In genomic region chr15:52111517-52112202, GRCh38 we compare ENCODE assay signal across 12 cellular contexts. TPM values are rescaled to one million over a fixed set of nuclear protein-coding genes. Genes with fewer than 3 reads are reported as not detected.
DNase-seq lines count a peak whose midpoint lies in the region; ATAC-seq and TF ChIP-seq lines count a peak whose summit lies in the region.
"Had no signal": no experiment of that assay in that cellular context is flagged by ENCODE, and none has a peak within 500 bp of the region (broad histone marks: within the 10 kb centered on the region; RNA-seq: fewer than 3 reads in every experiment).

No MANE protein-coding gene starts in this region.

- no peaks in the 10 kb centered on the region for H3K9me3 Mint-ChIP-seq in memory B cell
- H3K9me3 Mint-ChIP-seq: activated naive CD8-positive, alpha-beta T cell treated with anti-CD3 and anti-CD28 coated beads for 36 hours; T-helper 2 cell treated with Interferon-gamma antibody and Interleukin-4, amounts not matched to agents 5 μg/mL and 100 μg/mL, for 36 hours had no signal

- TF ChIP-seq EP300 in transverse colon (IDR thresholded peaks at IDR 0.05; ENCODE audit: low read depth), result no peak

- H3K27ac ChIP-seq in heart right ventricle (no peak overlapping the region), transverse colon (peak overlapping the region in 3 of 4 donors; percentile 30 to 51 (median 42))
- H3K27ac ChIP-seq: BLaER1 treated with 17β-estradiol and CSF1 and Interleukin-3, amounts not matched to agents 10 nM and 100 nM; gastrocnemius medialis had no signal

- H3K27ac Mint-ChIP-seq in memory B cell, result peak overlapping the region; percentile 74
- H3K27ac Mint-ChIP-seq: activated naive CD8-positive, alpha-beta T cell treated with anti-CD3 and anti-CD28 coated beads for 36 hours; T-helper 2 cell treated with Interferon-gamma antibody and Interleukin-4, amounts not matched to agents 5 μg/mL and 100 μg/mL, for 36 hours had no signal

- H3K27me3 ChIP-seq in heart right ventricle (peaks cover 9 to 53% (median 39%) of the 10 kb centered on the region in 7 donors), transverse colon (peaks cover 38% of the 10 kb centered on the region)
- H3K27me3 ChIP-seq: BLaER1 treated with 17β-estradiol and CSF1 and Interleukin-3, amounts not matched to agents 10 nM and 100 nM had no signal

- intact Hi-C loops in heart right ventricle (cut with DNase I) (no loop called here), Right ventricle myocardium superior (cut with DNase I) (no loop called here), transverse colon (cut with DNase I; ENCODE audit: low total_unique reads) (loop anchor here (2.0 kb wide), 1 partner anchor 27 kb away; no protein-coding TSS in a partner anchor)

- TF ChIP-seq CTCF in heart right ventricle (IDR thresholded peaks at IDR 0.05), result no peak
- TF ChIP-seq CTCF in astrocyte of the cerebellum (IDR thresholded peaks at IDR 0.05; ENCODE audit: low read depth, low read length, missing control alignments), result no peak
- TF ChIP-seq CTCF in transverse colon (IDR thresholded peaks at IDR 0.05), result no peak

- peaks cover 17% of the 10 kb centered on the region for H3K4me1 Mint-ChIP-seq in memory B cell

- peaks cover 0 to 11% (median 10%) of the 10 kb centered on the region in 9 donors for H3K4me1 ChIP-seq in heart right ventricle
- H3K4me1 ChIP-seq in transverse colon, result peaks cover 0 to 26% (median 17%) of the 10 kb centered on the region in 4 donors
- H3K4me1 ChIP-seq: gastrocnemius medialis had no signal

- H3K36me3 ChIP-seq in heart right ventricle (no peaks in the 10 kb centered on the region), transverse colon (no peaks in the 10 kb centered on the region)
- H3K36me3 ChIP-seq: BLaER1 treated with 17β-estradiol and CSF1 and Interleukin-3, amounts not matched to agents 10 nM and 100 nM; gastrocnemius medialis had no signal

- no peaks in the 10 kb centered on the region for H3K9me3 ChIP-seq in heart right ventricle
- no peaks in the 10 kb centered on the region for H3K9me3 ChIP-seq in transverse colon
- H3K9me3 ChIP-seq: gastrocnemius medialis had no signal

- no peaks in the 10 kb centered on the region for H3K36me3 Mint-ChIP-seq in memory B cell
- H3K36me3 Mint-ChIP-seq: activated naive CD8-positive, alpha-beta T cell treated with anti-CD3 and anti-CD28 coated beads for 36 hours had no signal

- H3K27me3 Mint-ChIP-seq in memory B cell, result peaks cover 2% of the 10 kb centered on the region

- no peak for TF ChIP-seq POLR2A in transverse colon (IDR thresholded peaks at IDR 0.05)

- ATAC-seq in heart right ventricle (peak in 1 of 8 donors; percentile 12), Right ventricle myocardium superior (ENCODE audit: poor library complexity) (no peak), memory B cell (ENCODE audit: low read depth) (peak; percentile 18), HG03039 (IDR thresholded peaks at IDR 0.05; ENCODE audit: unreplicated experiment) (no peak), HG03139 (IDR thresholded peaks at IDR 0.05; ENCODE audit: unreplicated experiment) (no peak)
- ATAC-seq: gastrocnemius medialis had no signal

- peak overlapping the region; percentile 84 for H3K4me3 Mint-ChIP-seq in memory B cell

- DNase-seq in heart right ventricle (no peak), Right ventricle myocardium superior (no peak), astrocyte of the cerebellum (ENCODE audit: low read depth) (no peak), memory B cell (ENCODE audit: low spot score in 2 of 2) (no peak), transverse colon (no peak), AG08396 (ENCODE audit: low spot score) (no peak)
- DNase-seq: gastrocnemius medialis had no signal

- in situ Hi-C loops in astrocyte of the cerebellum (cut with HindIII; ENCODE audit: low sequenced_read_pairs), result no loop called here
- in situ Hi-C loops in transverse colon (cut with MboI; ENCODE audit: low pct_ligation_motif_present in 1 of 4, low pct_unique_long_range_greater_than_20kb in 1 of 4, low sequenced_read_pairs in 3 of 4), result no loop called here

- WGBS in heart right ventricle, 2 donors, result 45 to 49% methylated on average over 32 of the region's 32 CpGs
- 47% methylated on average over 32 of the region's 32 CpGs; no CpG with 5 or more reads in 1 of the 2 donors for WGBS in transverse colon (ENCODE audit: low coverage in 1 of 2), 2 donors

- peak overlapping the region; percentile 15 to 53 (median 42) for H3K4me3 ChIP-seq in heart right ventricle
- H3K4me3 ChIP-seq in astrocyte of the cerebellum (ENCODE audit: low read depth, low read length), result peak overlapping the region; percentile 30
- peak overlapping the region in 3 of 4 donors; percentile 28 to 56 (median 44) for H3K4me3 ChIP-seq in transverse colon
- H3K4me3 ChIP-seq: BLaER1 treated with 17β-estradiol and CSF1 and Interleukin-3, amounts not matched to agents 10 nM and 100 nM had no signal

RNA-seq across cellular contexts. Expression of gene BCL2L10, which starts 0.9 kb away (rescaled TPM):
- total RNA-seq in heart right ventricle (not detected), Right ventricle myocardium superior (not detected), transverse colon (1 to 10 TPM in 2 of 4 donors, not detected in 2; 1.7 to 5.3 TPM)
- polyA plus RNA-seq in heart right ventricle, result under 1 TPM in 1 of 2 donors, not detected in 1; 0.04 TPM
- total RNA-seq: activated naive CD8-positive, alpha-beta T cell treated with anti-CD3 and anti-CD28 coated beads for 36 hours; gastrocnemius medialis had no signal

Comparison
In these comparisons a context has a peak if more than half of its experiments do, and no peak if none do; other contexts are left out.
1. H3K27ac ChIP-seq: peak in transverse colon (3 of 4); none in heart right ventricle (0 of 10).
2. Peak in every context shown above with its lines, with median percentiles within 50 percentile points of each other: H3K4me3 ChIP-seq.